In the genomic region with DNA sequence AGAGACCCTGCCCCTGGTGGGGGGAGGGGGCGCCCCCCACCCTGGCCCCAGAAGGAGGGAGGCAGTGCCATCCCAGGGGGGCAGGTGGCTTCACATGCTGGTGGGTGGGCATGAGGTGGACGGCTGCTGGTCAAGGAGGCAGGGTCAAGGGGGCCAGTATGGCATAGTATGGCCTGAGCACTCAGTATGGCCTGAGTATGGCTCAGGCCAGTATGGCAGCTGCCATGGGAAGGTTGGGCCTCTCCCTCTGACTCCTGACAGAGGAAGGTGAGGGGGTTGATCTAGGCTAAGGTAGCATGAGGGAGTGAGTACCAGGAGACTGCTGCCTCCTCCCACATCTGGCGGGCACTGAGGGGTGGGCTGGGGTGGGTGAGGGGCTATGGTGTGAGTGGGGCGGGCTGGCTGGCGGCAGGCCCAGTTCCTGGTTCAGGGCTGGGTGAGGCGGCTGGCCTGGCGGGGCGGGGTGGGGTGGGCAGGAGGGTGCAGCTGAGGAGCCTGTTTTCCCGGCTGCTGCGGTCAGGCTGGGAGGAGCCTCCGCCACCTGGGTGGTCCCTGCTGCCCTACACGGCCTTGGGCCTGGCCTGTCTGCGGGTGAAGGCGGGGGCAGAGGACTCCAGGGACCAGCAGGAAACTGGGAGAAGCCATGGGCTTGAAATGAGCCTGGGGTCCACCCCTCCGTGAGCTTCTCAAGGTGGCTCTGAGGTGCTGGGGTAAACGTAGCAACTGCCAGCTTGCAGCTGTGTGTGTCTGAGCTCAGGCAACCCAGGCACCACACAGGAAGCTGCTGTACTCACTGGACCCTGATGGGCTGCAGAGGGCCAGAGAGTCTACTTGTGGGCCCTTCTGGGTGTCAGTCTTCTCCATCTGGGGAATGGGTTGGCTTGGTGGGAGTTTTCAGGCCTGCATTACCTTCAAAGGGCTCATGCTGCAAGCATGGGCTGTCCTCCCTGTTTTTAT, we compare ENCODE assay signal across 10 cellular contexts. TPM values are rescaled to one million over a fixed set of nuclear protein-coding genes. Genes with fewer than 3 reads are reported as not detected.
DNase-seq lines count a peak whose midpoint lies in the region; ATAC-seq and TF ChIP-seq lines count a peak whose summit lies in the region.
"Had no signal": no experiment of that assay in that cellular context is flagged by ENCODE, and none has a peak within 500 bp of the region (broad histone marks: within the 10 kb centered on the region; RNA-seq: fewer than 3 reads in every experiment).

No MANE protein-coding gene starts in this region.

- no TSS peak for BruUV-seq in mammary epithelial cell (replicated peaks; lab: Mats Ljungman, UMichigan)

- no peaks in the 10 kb centered on the region for H3K27me3 ChIP-seq in Loucy (ENCODE audit: insufficient read depth, low read length, poor library complexity, severe bottlenecking)
- H3K27me3 ChIP-seq in mammary epithelial cell (ENCODE audit: insufficient read depth, low read length), result no peaks in the 10 kb centered on the region
- H3K27me3 ChIP-seq in lung (ENCODE audit: control insufficient read depth, insufficient read depth), result no peaks in the 10 kb centered on the region
- H3K27me3 ChIP-seq in suprapubic skin, result no peaks in the 10 kb centered on the region
- H3K27me3 ChIP-seq in tibial artery, result no peaks in the 10 kb centered on the region

- 60% methylated on average over 1 of the region's 16 CpGs for WGBS in mammary epithelial cell (ENCODE audit: low coverage, missing lambda C conversion rate)
- 31 to 36% methylated on average over 14 to 16 of the region's 16 CpGs for WGBS in lung, 2 donors
- 36% methylated on average over 7 of the region's 16 CpGs for WGBS in suprapubic skin

- no peaks in the 10 kb centered on the region for H3K9me3 ChIP-seq in Loucy (ENCODE audit: insufficient read depth, low read depth, low read length)
- H3K9me3 ChIP-seq in mammary epithelial cell (replicated peaks; ENCODE audit: insufficient read depth, low read length), result no peaks in the 10 kb centered on the region
- no peaks in the 10 kb centered on the region for H3K9me3 ChIP-seq in lung (ENCODE audit: control insufficient read depth in 2 of 2, insufficient read depth in 1 of 2, low read length in 1 of 2)
- H3K9me3 ChIP-seq in suprapubic skin, result no peaks in the 10 kb centered on the region
- no peaks in the 10 kb centered on the region for H3K9me3 ChIP-seq in tibial artery

- no peak overlapping the region for H3K4me2 ChIP-seq in Loucy (ENCODE audit: low read depth, low read length, poor library complexity, severe bottlenecking)
- peak overlapping the region; percentile 32 for H3K4me2 ChIP-seq in mammary epithelial cell (ENCODE audit: insufficient read depth, low read depth, low read length)

- DNase-seq in mammary epithelial cell (peak; percentile 44), lung (ENCODE audit: low spot score) (no peak), suprapubic skin (ENCODE audit: low spot score in 2 of 2) (no peak), LoVo (ENCODE audit: low spot score) (no peak), tibial artery (no peak)
- DNase-seq: activated CD4-positive, alpha-beta T cell treated with anti-CD3 and anti-CD28 coated beads, Interleukin-2, amount 50 U/mL, for 4 hours; NCI-H2081 had no signal

- H3K4me1 ChIP-seq in Loucy (ENCODE audit: insufficient read depth, low read length, poor library complexity, severe bottlenecking) (peaks cover 5% of the 10 kb centered on the region), mammary epithelial cell (ENCODE audit: insufficient read depth, low read length) (peaks cover 61% of the 10 kb centered on the region), lung (ENCODE audit: control insufficient read depth in 2 of 2, insufficient read depth in 2 of 2, low read length in 2 of 2) (peaks cover 16 to 25% of the 10 kb centered on the region in 2 donors), suprapubic skin (peaks cover 72% of the 10 kb centered on the region), tibial artery (peaks cover 0 to 62% (median 49%) of the 10 kb centered on the region in 4 donors)

- dilution Hi-C loops in mammary epithelial cell (cut with HindIII; ENCODE audit: low sequenced_read_pairs), result loop anchor here (5.0 kb wide), 1 partner anchor 74 kb away; no protein-coding TSS in a partner anchor

- H3K9ac ChIP-seq in Loucy (ENCODE audit: low read depth, low read length, poor library complexity, severe bottlenecking), result peak overlapping the region; percentile 15
- no peak overlapping the region for H3K9ac ChIP-seq in mammary epithelial cell (ENCODE audit: insufficient read depth, low read length)

- TF ChIP-seq POLR2A in suprapubic skin (IDR thresholded peaks at IDR 0.05), result no peak

- H2AFZ ChIP-seq in Loucy (ENCODE audit: low read length) (no peak overlapping the region), mammary epithelial cell (ENCODE audit: low read depth, low read length) (no peak overlapping the region)

- H3F3A ChIP-seq in Loucy (ENCODE audit: low read depth), result no peaks in the 10 kb centered on the region

- CTCF ChIA-PET in mammary epithelial cell (lab: Charles Lee; ENCODE audit: low non-redundant PET), result no interaction called here

- in situ Hi-C loops in mammary epithelial cell (cut with MboI; ENCODE audit: low sequenced_read_pairs in 2 of 2), result no loop called here

- ATAC-seq in lung (ENCODE audit: insufficient read depth, low FRiP score), result no peak
- no peak for ATAC-seq in GM18868 (IDR thresholded peaks at IDR 0.05; ENCODE audit: unreplicated experiment)
- no peak for ATAC-seq in HG02852 (IDR thresholded peaks at IDR 0.05; ENCODE audit: unreplicated experiment)

- H3K9me2 ChIP-seq in Loucy (replicated peaks; ENCODE audit: low read depth, low read length), result no peaks in the 10 kb centered on the region

- intact Hi-C loops in mammary epithelial cell (cut with micrococcal nuclease), result no loop called here
- intact Hi-C loops in tibial artery (cut with DNase I; ENCODE audit: low total_unique reads), result no loop called here

- TF ChIP-seq CTCF in Loucy (conservative IDR thresholded peaks at IDR 0.05; ENCODE audit: low read length) (no peak), mammary epithelial cell (conservative IDR thresholded peaks at IDR 0.05 in 1 of 2, IDR thresholded peaks at IDR 0.05 in 1 of 2; ENCODE audit: extremely low read depth in 1 of 2, insufficient read depth in 1 of 2, low read depth in 1 of 2, low read length in 2 of 2) (no peak), lung (IDR thresholded peaks at IDR 0.05; ENCODE audit: control extremely low read depth, extremely low read depth) (no peak), suprapubic skin (IDR thresholded peaks at IDR 0.05) (no peak), tibial artery (IDR thresholded peaks at IDR 0.05) (no peak)

- H3K4me3 ChIP-seq in Loucy (ENCODE audit: low read length, poor library complexity, severe bottlenecking) (no peak overlapping the region), mammary epithelial cell (replicated peaks in 1 of 3; ENCODE audit: insufficient read depth in 1 of 3, low read depth in 2 of 3, low read length in 3 of 3) (no peak overlapping the region), lung (no peak overlapping the region), suprapubic skin (no peak overlapping the region), tibial artery (no peak overlapping the region)

- no peak for TF ChIP-seq EP300 in suprapubic skin (IDR thresholded peaks at IDR 0.05)

- H3K79me2 ChIP-seq in Loucy (ENCODE audit: insufficient read depth, low read length) (peaks cover 93% of the 10 kb centered on the region), mammary epithelial cell (ENCODE audit: insufficient read depth, low read length) (peaks cover 94% of the 10 kb centered on the region)

- H3K27ac ChIP-seq in mammary epithelial cell (ENCODE audit: insufficient read depth, low read depth, low read length) (peak overlapping the region; percentile 60), lung (ENCODE audit: low read depth in 1 of 2, low read length in 1 of 2) (peak overlapping the region; percentile 63 to 72), suprapubic skin (peak overlapping the region; percentile 83), tibial artery (no peak overlapping the region)

- H4K20me1 ChIP-seq in Loucy (ENCODE audit: insufficient read depth, low read length, poor library complexity, severe bottlenecking) (peaks cover 64% of the 10 kb centered on the region), mammary epithelial cell (ENCODE audit: insufficient read depth, low read length) (no peaks in the 10 kb centered on the region)

- H3K36me3 ChIP-seq in Loucy (ENCODE audit: insufficient read depth, low read length) (peaks cover 4% of the 10 kb centered on the region; the same call in 1 of the 2 replicates), mammary epithelial cell (ENCODE audit: insufficient read depth, low read length) (no peaks in the 10 kb centered on the region), lung (ENCODE audit: control insufficient read depth in 2 of 2, insufficient read depth in 2 of 2, low read length in 2 of 2) (no peaks in the 10 kb centered on the region), suprapubic skin (no peaks in the 10 kb centered on the region), tibial artery (no peaks in the 10 kb centered on the region)

RNA-seq across cellular contexts. Expression of a gene that starts 57.0 kb away (rescaled TPM):
- total RNA-seq in mammary epithelial cell, result 10 to 100 TPM; 23.8 to 41.9 TPM
- 4.9 TPM for polyA plus RNA-seq in mammary epithelial cell
- polyA minus RNA-seq in mammary epithelial cell, result 8.5 TPM
- total RNA-seq in lung, result 10 to 100 TPM; 41.6 to 44.4 TPM
- polyA plus RNA-seq in lung, result 10 to 100 TPM; 14.5 to 15.1 TPM
- total RNA-seq in suprapubic skin, result 10 to 100 TPM; 20.3 to 46.1 (median 30.4) TPM

Comparison
In these comparisons a context has a peak if more than half of its experiments do, and no peak if none do; other contexts are left out.
1. H3K27ac ChIP-seq: peak in mammary epithelial cell (single experiment), lung (2 of 2) and suprapubic skin (single experiment); none in tibial artery (0 of 2).